ENCODE assay signal across 1 cellular context in the genomic region with DNA sequence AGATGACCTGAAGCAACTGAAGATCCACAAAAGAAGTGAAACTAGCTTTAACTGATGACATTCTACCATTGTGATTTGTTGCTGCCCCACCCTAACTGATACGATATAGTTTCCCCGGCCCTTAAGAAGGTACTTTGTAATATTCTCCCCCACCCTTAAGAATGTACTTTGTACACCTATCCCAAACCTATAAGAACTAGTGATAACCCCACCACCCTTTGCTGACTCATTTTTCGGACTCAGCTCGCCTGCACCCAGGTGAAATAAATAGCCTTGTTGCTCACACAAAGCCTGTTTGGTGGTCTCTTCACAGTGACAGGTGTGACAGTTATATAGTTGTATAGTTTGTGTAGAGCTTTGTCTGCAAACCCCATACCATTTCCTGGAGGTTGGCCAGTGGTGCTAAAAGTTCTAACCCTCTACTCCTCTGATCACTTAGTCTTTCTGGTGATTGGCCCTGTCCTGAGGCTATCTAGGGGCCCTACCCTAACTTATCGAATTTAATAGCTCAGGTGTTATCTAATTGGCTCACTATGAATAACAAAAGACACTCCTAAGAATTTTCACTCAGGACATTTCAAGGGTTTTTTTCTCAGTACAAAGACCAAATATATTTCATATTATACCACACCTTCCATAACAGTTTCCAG.
TF ChIP-seq lines count a peak whose summit lies in the region.

No MANE protein-coding gene starts in this region.

TF ChIP-seq in GM12878, 131 proteins besides CTCF, POLR2A, EP300 and RAD21:
- TF ChIP-seq SREBF1 (IDR thresholded peaks at IDR 0.05; ENCODE audit: low read length): no peak
- TF ChIP-seq NKRF (conservative IDR thresholded peaks at IDR 0.05): no peak
- no peak for TF ChIP-seq LARP7 (IDR thresholded peaks at IDR 0.05)
- no peak for TF ChIP-seq CHD4 (IDR thresholded peaks at IDR 0.05)
- no peak for TF ChIP-seq JUNB (IDR thresholded peaks at IDR 0.05)
- TF ChIP-seq, protein P1, sequence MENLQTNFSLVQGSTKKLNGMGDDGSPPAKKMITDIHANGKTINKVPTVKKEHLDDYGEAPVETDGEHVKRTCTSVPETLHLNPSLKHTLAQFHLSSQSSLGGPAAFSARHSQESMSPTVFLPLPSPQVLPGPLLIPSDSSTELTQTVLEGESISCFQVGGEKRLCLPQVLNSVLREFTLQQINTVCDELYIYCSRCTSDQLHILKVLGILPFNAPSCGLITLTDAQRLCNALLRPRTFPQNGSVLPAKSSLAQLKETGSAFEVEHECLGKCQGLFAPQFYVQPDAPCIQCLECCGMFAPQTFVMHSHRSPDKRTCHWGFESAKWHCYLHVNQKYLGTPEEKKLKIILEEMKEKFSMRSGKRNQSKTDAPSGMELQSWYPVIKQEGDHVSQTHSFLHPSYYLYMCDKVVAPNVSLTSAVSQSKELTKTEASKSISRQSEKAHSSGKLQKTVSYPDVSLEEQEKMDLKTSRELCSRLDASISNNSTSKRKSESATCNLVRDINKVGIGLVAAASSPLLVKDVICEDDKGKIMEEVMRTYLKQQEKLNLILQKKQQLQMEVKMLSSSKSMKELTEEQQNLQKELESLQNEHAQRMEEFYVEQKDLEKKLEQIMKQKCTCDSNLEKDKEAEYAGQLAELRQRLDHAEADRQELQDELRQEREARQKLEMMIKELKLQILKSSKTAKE (IDR thresholded peaks at IDR 0.05; ENCODE audit: low read depth, poor library complexity, severe bottlenecking): no peak
- TF ChIP-seq MLLT1 (IDR thresholded peaks at IDR 0.05): no peak
- TF ChIP-seq E2F8 (IDR thresholded peaks at IDR 0.05; ENCODE audit: low read depth, partially characterized antibody): no peak
- TF ChIP-seq POU2F2 (IDR thresholded peaks at IDR 0.05; ENCODE audit: borderline replicate concordance, low read depth, low read length): no peak
- TF ChIP-seq BMI1 (IDR thresholded peaks at IDR 0.05; ENCODE audit: borderline replicate concordance): no peak
- TF ChIP-seq CEBPZ (IDR thresholded peaks at IDR 0.05; ENCODE audit: low read depth, low read length): no peak
- TF ChIP-seq NR2C2 (IDR thresholded peaks at IDR 0.05; ENCODE audit: borderline replicate concordance, control insufficient read depth, insufficient read length, low read depth): no peak
- TF ChIP-seq NR2C1 (IDR thresholded peaks at IDR 0.05): no peak
- TF ChIP-seq PAX8 (IDR thresholded peaks at IDR 0.05): no peak
- no peak for TF ChIP-seq ATF7 (IDR thresholded peaks at IDR 0.05; ENCODE audit: low read depth)
- no peak for TF ChIP-seq GABPA (IDR thresholded peaks at IDR 0.05; ENCODE audit: low read depth)
- no peak for TF ChIP-seq TBL1XR1 (IDR thresholded peaks at IDR 0.05; ENCODE audit: low read depth, low read length)
- no peak for TF ChIP-seq MYC (IDR thresholded peaks at IDR 0.05; ENCODE audit: insufficient read depth, insufficient read length, insufficient replicate concordance, low read length, severe bottlenecking)
- TF ChIP-seq USF2 (IDR thresholded peaks at IDR 0.05; ENCODE audit: borderline replicate concordance, low read depth, low read length): no peak
- no peak for TF ChIP-seq BHLHE40 (IDR thresholded peaks at IDR 0.05; ENCODE audit: borderline replicate concordance in 1 of 2, low read depth in 2 of 2, low read length in 1 of 2)
